In genomic region chr7:49255061-49255460, GRCh38 we compare ENCODE assay signal across 26 cellular contexts.
A peak's percentile ranks its signal among the peaks of the same experiment; 100 is the strongest.
DNase-seq lines count a peak whose midpoint lies in the region; FAIRE-seq and TF ChIP-seq lines count a peak whose summit lies in the region.
"Had no signal": no experiment of that assay in that cellular context is flagged by ENCODE, and none has a peak within 500 bp of the region (broad histone marks: within the 10 kb centered on the region; RNA-seq: fewer than 3 reads in every experiment).

No MANE protein-coding gene starts in this region.

- H3K27me3 ChIP-seq in GM23248 (replicated peaks; ENCODE audit: insufficient read depth) (no peaks in the 10 kb centered on the region), mesenchymal stem cell (ENCODE audit: control insufficient read depth in 1 of 2, insufficient read depth in 1 of 2, low read length in 2 of 2) (no peaks in the 10 kb centered on the region)
- H3K27me3 ChIP-seq: tibial nerve had no signal

- no peak overlapping the region for H4K8ac ChIP-seq in mesenchymal stem cell (ENCODE audit: low read length)

- no peak overlapping the region for H4K91ac ChIP-seq in mesenchymal stem cell (ENCODE audit: low read length)

- H3K79me1 ChIP-seq in mesenchymal stem cell (replicated peaks; ENCODE audit: low read length, poor library complexity, severe bottlenecking), result no peaks in the 10 kb centered on the region

- no peaks in the 10 kb centered on the region for H3F3A ChIP-seq in GM23248 (ENCODE audit: insufficient read depth)

- no peak overlapping the region for H3K27ac Mint-ChIP-seq in activated T-cell treated with anti-CD3 and anti-CD28 coated beads, Interleukin-2, amount 50 U/mL, for 24 hours
- H3K27ac Mint-ChIP-seq: activated CD4-positive, alpha-beta memory T cell treated with anti-CD3 and anti-CD28 coated beads, Interleukin-2, amount 10 ng/mL, durations not matched to agents 7 days and 5 days; activated naive CD4-positive, alpha-beta T cell treated with anti-CD3 and anti-CD28 coated beads, Interleukin-2, amount 50 U/mL, for 24 hours; natural killer cell treated with Interleukin-12 subunit alpha and Interleukin-12 subunit beta and Interleukin-15 and Interleukin-18, amount 100 ng/mL, for 72 hours; stimulated activated effector memory CD8-positive, alpha-beta T cell treated with anti-CD3 and anti-CD28 coated beads, Interleukin-12 subunit alpha, Interleukin-12 subunit beta, amount 100 ng/mL, for 72 hours had no signal

- H2AFZ ChIP-seq in GM23248 (no peak overlapping the region), mesenchymal stem cell (ENCODE audit: low read depth, low read length) (no peak overlapping the region)

- WGBS in GM23248 (ENCODE audit: low coverage in 1 of 2, low lambda C conversion rate in 2 of 2, missing lambda C conversion rate in 2 of 2), 2 experiments, result 5 to 8% methylated on average over 3 of the region's 3 CpGs
- WGBS in mesenchymal stem cell, result 20% methylated on average over 2 of the region's 3 CpGs

- no peaks in the 10 kb centered on the region for H3K79me2 ChIP-seq in GM23248 (ENCODE audit: insufficient read depth)

- no peak overlapping the region for H2BK12ac ChIP-seq in mesenchymal stem cell (ENCODE audit: low read length in 2 of 2)

- no peaks in the 10 kb centered on the region for H3K4me1 Mint-ChIP-seq in activated T-cell treated with anti-CD3 and anti-CD28 coated beads, Interleukin-2, amount 50 U/mL, for 24 hours (ENCODE audit: low read depth)
- H3K4me1 Mint-ChIP-seq: activated CD4-positive, alpha-beta memory T cell treated with anti-CD3 and anti-CD28 coated beads, Interleukin-2, amount 10 ng/mL, durations not matched to agents 7 days and 5 days; activated naive CD4-positive, alpha-beta T cell treated with anti-CD3 and anti-CD28 coated beads, Interleukin-2, amount 50 U/mL, for 24 hours; stimulated activated effector memory CD8-positive, alpha-beta T cell treated with anti-CD3 and anti-CD28 coated beads, Interleukin-12 subunit alpha, Interleukin-12 subunit beta, amount 100 ng/mL, for 72 hours had no signal

- H3K4me1 ChIP-seq in GM23248 (ENCODE audit: insufficient read depth) (no peaks in the 10 kb centered on the region), mesenchymal stem cell (ENCODE audit: control insufficient read depth, insufficient read depth, low read depth, low read length) (no peaks in the 10 kb centered on the region)
- H3K4me1 ChIP-seq: tibial nerve had no signal

- H3K27me3 Mint-ChIP-seq in activated T-cell treated with anti-CD3 and anti-CD28 coated beads, Interleukin-2, amount 50 U/mL, for 24 hours, result no peaks in the 10 kb centered on the region
- H3K27me3 Mint-ChIP-seq: activated CD4-positive, alpha-beta memory T cell treated with anti-CD3 and anti-CD28 coated beads, Interleukin-2, amount 10 ng/mL, durations not matched to agents 7 days and 5 days; activated naive CD4-positive, alpha-beta T cell treated with anti-CD3 and anti-CD28 coated beads, Interleukin-2, amount 50 U/mL, for 24 hours; natural killer cell treated with Interleukin-12 subunit alpha and Interleukin-12 subunit beta and Interleukin-15 and Interleukin-18, amount 100 ng/mL, for 72 hours had no signal

- no peak overlapping the region for H3K14ac ChIP-seq in mesenchymal stem cell (ENCODE audit: low read length in 2 of 2)

- H3K27ac ChIP-seq in GM23248 (no peak overlapping the region), mesenchymal stem cell (ENCODE audit: low read length, poor library complexity, severe bottlenecking) (no peak overlapping the region)
- H3K27ac ChIP-seq: tibial nerve had no signal

- no peak overlapping the region for H2BK15ac ChIP-seq in mesenchymal stem cell (ENCODE audit: low read depth, poor library complexity, severe bottlenecking)

- H3K9me3 Mint-ChIP-seq in activated T-cell treated with anti-CD3 and anti-CD28 coated beads, Interleukin-2, amount 50 U/mL, for 24 hours, result peaks cover 2% of the 10 kb centered on the region

- no peak for TF ChIP-seq CTCF in epithelial cell of proximal tubule (conservative IDR thresholded peaks at IDR 0.05; ENCODE audit: low read depth, low read length)

- H3K36me3 ChIP-seq in GM23248 (ENCODE audit: low read depth) (no peaks in the 10 kb centered on the region), mesenchymal stem cell (ENCODE audit: control insufficient read depth in 1 of 2, insufficient read depth in 2 of 2, low read depth in 1 of 2, low read length in 2 of 2) (no peaks in the 10 kb centered on the region)
- H3K36me3 ChIP-seq: tibial nerve had no signal

- H4K20me1 ChIP-seq in GM23248 (ENCODE audit: insufficient read depth), result no peaks in the 10 kb centered on the region

- no peak overlapping the region for H2BK120ac ChIP-seq in mesenchymal stem cell (ENCODE audit: low read depth, low read length)

- in situ Hi-C loops in GM23248 (cut with MboI), result no loop called here

- no peaks in the 10 kb centered on the region for H3K9me3 ChIP-seq in GM23248 (ENCODE audit: low read depth)
- H3K9me3 ChIP-seq in mesenchymal stem cell (ENCODE audit: control insufficient read depth, low read length), result no peaks in the 10 kb centered on the region
- H3K9me3 ChIP-seq: tibial nerve had no signal

- H3K36me3 Mint-ChIP-seq in activated T-cell treated with anti-CD3 and anti-CD28 coated beads, Interleukin-2, amount 50 U/mL, for 24 hours (ENCODE audit: low read depth), result no peaks in the 10 kb centered on the region
- H3K36me3 Mint-ChIP-seq: activated naive CD4-positive, alpha-beta T cell treated with anti-CD3 and anti-CD28 coated beads, Interleukin-2, amount 50 U/mL, for 24 hours; natural killer cell treated with Interleukin-12 subunit alpha and Interleukin-12 subunit beta and Interleukin-15 and Interleukin-18, amount 100 ng/mL, for 72 hours; stimulated activated effector memory CD8-positive, alpha-beta T cell treated with anti-CD3 and anti-CD28 coated beads, Interleukin-12 subunit alpha, Interleukin-12 subunit beta, amount 100 ng/mL, for 72 hours had no signal

- no peak overlapping the region for H3K4me3 Mint-ChIP-seq in activated T-cell treated with anti-CD3 and anti-CD28 coated beads, Interleukin-2, amount 50 U/mL, for 24 hours
- H3K4me3 Mint-ChIP-seq: activated CD4-positive, alpha-beta memory T cell treated with anti-CD3 and anti-CD28 coated beads, Interleukin-2, amount 10 ng/mL, durations not matched to agents 7 days and 5 days; activated naive CD4-positive, alpha-beta T cell treated with anti-CD3 and anti-CD28 coated beads, Interleukin-2, amount 50 U/mL, for 24 hours; natural killer cell treated with Interleukin-12 subunit alpha and Interleukin-12 subunit beta and Interleukin-15 and Interleukin-18, amount 100 ng/mL, for 72 hours; stimulated activated effector memory CD8-positive, alpha-beta T cell treated with anti-CD3 and anti-CD28 coated beads, Interleukin-12 subunit alpha, Interleukin-12 subunit beta, amount 100 ng/mL, for 72 hours had no signal

- no peak overlapping the region for H3K18ac ChIP-seq in mesenchymal stem cell (ENCODE audit: low read depth in 1 of 2, low read length in 2 of 2)

- FAIRE-seq in RCC 7860 (lab: Jason Lieb, UNC), result peak; percentile 96

- H3K9me2 ChIP-seq in GM23248 (ENCODE audit: insufficient read depth), result no peaks in the 10 kb centered on the region

- no peak overlapping the region for H3K4me2 ChIP-seq in GM23248 (ENCODE audit: unreplicated experiment)
- no peak overlapping the region for H3K4me2 ChIP-seq in mesenchymal stem cell (ENCODE audit: low read length, poor library complexity, severe bottlenecking)

- H2AK5ac ChIP-seq in mesenchymal stem cell (ENCODE audit: low read length, severe bottlenecking), result no peak overlapping the region

- H3K4ac ChIP-seq in mesenchymal stem cell (ENCODE audit: low read depth in 1 of 2, low read length in 2 of 2), result no peak overlapping the region

- DNase-seq in GM23248, result peak; percentile 3
- DNase-seq in RCC 7860 (ENCODE audit: low spot score), result peak; percentile 78
- DNase-seq in epithelial cell of proximal tubule (ENCODE audit: low read depth), result peak; percentile 26
- DNase-seq in mesenchymal stem cell, result no peak
- DNase-seq in NCI-H345 (lab: John Stamatoyannopoulos, UW), result no peak
- no peak for DNase-seq in activated T-cell treated with anti-CD3 and anti-CD28 coated beads, Interleukin-2, amount 50 U/mL, for 24 hours
- no peak for DNase-seq in GM19238 (ENCODE audit: insufficient read length, low spot score)
- DNase-seq: activated CD4-positive, alpha-beta memory T cell treated with anti-CD3 and anti-CD28 coated beads, Interleukin-2, amount 10 ng/mL, durations not matched to agents 7 days and 5 days; activated CD4-positive, CD25-positive, alpha-beta regulatory T cell treated with anti-CD3 and anti-CD28 coated beads, Interleukin-2, amount 50 U/mL, for 72 hours; activated CD8-positive, alpha-beta memory T cell treated with anti-CD3 and anti-CD28 coated beads, Interleukin-2, amount 50 U/mL, for 48 hours; amniotic stem cell; Calu3; DMS79 treated with DMSO at 0.1 percent for 48 hours; effector CD8-positive, alpha-beta T cell; GDM1; left cardiac atrium; NCI-H1436 treated with DMSO at 0.1 percent for 48 hours; NCI-H2081 treated with DMSO at 0.1 percent for 48 hours; NCI-H446 treated with DMSO at 0.1 percent for 48 hours; NCI-H82; T-helper 2 cell had no signal

- no peak overlapping the region for H3K9ac ChIP-seq in GM23248
- peak overlapping the region; percentile 34 for H3K9ac ChIP-seq in mesenchymal stem cell (ENCODE audit: low read length)

- no peak overlapping the region for H2BK5ac ChIP-seq in mesenchymal stem cell (ENCODE audit: low read depth, low read length, poor library complexity, severe bottlenecking)

- no peak overlapping the region for H3K23ac ChIP-seq in mesenchymal stem cell (ENCODE audit: low read length in 2 of 2)

- H3K4me3 ChIP-seq in GM23248 (no peak overlapping the region), epithelial cell of proximal tubule (ENCODE audit: low read depth, low read length) (no peak overlapping the region), mesenchymal stem cell (ENCODE audit: insufficient read depth in 1 of 2, low read depth in 1 of 2, low read length in 2 of 2) (no peak overlapping the region)
- H3K4me3 ChIP-seq: lung, tibial nerve had no signal

Comparison
In these comparisons a context has a peak if more than half of its experiments do, and no peak if none do; other contexts are left out.
1. DNase-seq: peak in GM23248 (single experiment), RCC 7860 (single experiment) and epithelial cell of proximal tubule (single experiment); none in mesenchymal stem cell (single experiment), NCI-H345 (single experiment), activated T-cell treated with anti-CD3 and anti-CD28 coated beads, Interleukin-2, amount 50 U/mL, for 24 hours (single experiment) and GM19238 (single experiment).